Comparison of ENCODE assay signal across 8 cellular contexts in the genomic region with DNA sequence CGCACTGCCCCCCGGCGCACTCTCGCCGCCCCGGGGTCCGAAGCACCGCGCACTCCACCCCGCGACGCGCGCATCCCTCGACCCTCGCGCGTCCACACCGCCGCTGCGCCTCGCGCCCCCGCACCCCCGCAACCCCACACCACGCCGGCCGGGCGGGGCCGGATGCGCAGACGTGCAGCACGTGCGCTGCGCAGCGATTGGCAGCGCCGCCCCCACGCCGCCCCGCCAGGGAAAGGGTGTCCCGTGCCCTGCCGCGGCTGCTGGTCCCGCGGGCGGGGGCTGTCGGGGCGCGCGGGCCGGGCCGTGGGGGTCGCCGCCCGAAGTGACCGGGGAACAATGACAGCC. TPM values are rescaled to one million over a fixed set of nuclear protein-coding genes. Genes with fewer than 3 reads are reported as not detected.
DNase-seq lines count a peak whose midpoint lies in the region; ATAC-seq and TF ChIP-seq lines count a peak whose summit lies in the region.

No MANE protein-coding gene starts in this region.

- peak; percentile 68 to 87 (median 81) for DNase-seq in CD8-positive, alpha-beta memory T cell
- DNase-seq in activated CD8-positive, alpha-beta T cell treated with anti-CD3 and anti-CD28 coated beads, Interleukin-2, amount 10 ng/mL, durations not matched to agents 7 days and 5 days = peak; percentile 79
- DNase-seq in epithelial cell of proximal tubule (ENCODE audit: low read depth) (no peak), neural crest cell (ENCODE audit: low read depth, low spot score) (no peak), KG1 (lab: John Stamatoyannopoulos, UW) (no peak)

- H3K27me3 Mint-ChIP-seq in CD8-positive, alpha-beta memory T cell = no peaks in the 10 kb centered on the region
- peaks cover 2% of the 10 kb centered on the region for H3K27me3 Mint-ChIP-seq in activated CD8-positive, alpha-beta T cell treated with anti-CD3 and anti-CD28 coated beads, Interleukin-2, amount 10 ng/mL, durations not matched to agents 7 days and 5 days (ENCODE audit: low read depth)
- peaks cover 47% of the 10 kb centered on the region for H3K27me3 Mint-ChIP-seq in neural crest cell (ENCODE audit: low read depth)

- H3K27me3 ChIP-seq in CD8-positive, alpha-beta memory T cell (ENCODE audit: insufficient read depth, low read length, poor library complexity, severe bottlenecking) = no peaks in the 10 kb centered on the region
- peaks cover 0 to 3% (median 2%) of the 10 kb centered on the region in 5 donors for H3K27me3 ChIP-seq in subcutaneous abdominal adipose tissue (ENCODE audit: control insufficient read depth in 5 of 5, insufficient read depth in 4 of 5, low read length in 5 of 5)

- peaks cover 0 to 5% (median 0%) of the 10 kb centered on the region in 3 donors for H3K36me3 Mint-ChIP-seq in CD8-positive, alpha-beta memory T cell
- peaks cover 7% of the 10 kb centered on the region for H3K36me3 Mint-ChIP-seq in activated CD8-positive, alpha-beta T cell treated with anti-CD3 and anti-CD28 coated beads, Interleukin-2, amount 10 ng/mL, durations not matched to agents 7 days and 5 days (ENCODE audit: low read depth)
- H3K36me3 Mint-ChIP-seq in neural crest cell (ENCODE audit: low read depth) = no peaks in the 10 kb centered on the region

- no peaks in the 10 kb centered on the region for H3K9me3 ChIP-seq in CD8-positive, alpha-beta memory T cell (ENCODE audit: low read length)
- no peaks in the 10 kb centered on the region for H3K9me3 ChIP-seq in subcutaneous abdominal adipose tissue (ENCODE audit: control insufficient read depth in 5 of 5, low read length in 5 of 5)

- H3K4me3 Mint-ChIP-seq in CD8-positive, alpha-beta memory T cell = peak overlapping the region; percentile 90 to 96 (median 92)
- H3K4me3 Mint-ChIP-seq in activated CD8-positive, alpha-beta T cell treated with anti-CD3 and anti-CD28 coated beads, Interleukin-2, amount 10 ng/mL, durations not matched to agents 7 days and 5 days = peak overlapping the region; percentile 85
- peak overlapping the region; percentile 90 for H3K4me3 Mint-ChIP-seq in neural crest cell

- H3K4me1 ChIP-seq in CD8-positive, alpha-beta memory T cell (ENCODE audit: insufficient read depth, low read length) = peaks cover 35% of the 10 kb centered on the region
- H3K4me1 ChIP-seq in subcutaneous abdominal adipose tissue (ENCODE audit: control insufficient read depth in 5 of 5, insufficient read depth in 5 of 5, low read length in 5 of 5) = peaks cover 1 to 38% (median 25%) of the 10 kb centered on the region in 5 donors

- peak overlapping the region; percentile 86 for H3K27ac ChIP-seq in CD8-positive, alpha-beta memory T cell (ENCODE audit: low read depth, low read length)
- no peak overlapping the region for H3K27ac ChIP-seq in subcutaneous abdominal adipose tissue (ENCODE audit: low read depth, low read length)

- no peaks in the 10 kb centered on the region for H3K36me3 ChIP-seq in CD8-positive, alpha-beta memory T cell (ENCODE audit: insufficient read depth, low read length)
- H3K36me3 ChIP-seq in subcutaneous abdominal adipose tissue (ENCODE audit: control insufficient read depth in 5 of 5, insufficient read depth in 5 of 5, low read length in 5 of 5) = no peaks in the 10 kb centered on the region

- peaks cover 36 to 50% (median 43%) of the 10 kb centered on the region in 3 donors for H3K4me1 Mint-ChIP-seq in CD8-positive, alpha-beta memory T cell
- H3K4me1 Mint-ChIP-seq in activated CD8-positive, alpha-beta T cell treated with anti-CD3 and anti-CD28 coated beads, Interleukin-2, amount 10 ng/mL, durations not matched to agents 7 days and 5 days (ENCODE audit: low read depth) = peaks cover 44% of the 10 kb centered on the region
- peaks cover 22% of the 10 kb centered on the region for H3K4me1 Mint-ChIP-seq in neural crest cell

- ATAC-seq in HG03432 (IDR thresholded peaks at IDR 0.05; ENCODE audit: unreplicated experiment) (peak; percentile 47), HG03469 (IDR thresholded peaks at IDR 0.05; ENCODE audit: unreplicated experiment) (no peak)
- ATAC-seq in activated CD8-positive, alpha-beta T cell treated with anti-CD3 and anti-CD28 coated beads, Interleukin-2, amount 10 ng/mL, durations not matched to agents 7 days and 5 days = peak; percentile 75

- H3K9me3 Mint-ChIP-seq in CD8-positive, alpha-beta memory T cell = no peaks in the 10 kb centered on the region
- H3K9me3 Mint-ChIP-seq in activated CD8-positive, alpha-beta T cell treated with anti-CD3 and anti-CD28 coated beads, Interleukin-2, amount 10 ng/mL, durations not matched to agents 7 days and 5 days (ENCODE audit: insufficient read depth) = no peaks in the 10 kb centered on the region
- no peaks in the 10 kb centered on the region for H3K9me3 Mint-ChIP-seq in neural crest cell

- H3K27ac Mint-ChIP-seq in CD8-positive, alpha-beta memory T cell = peak overlapping the region; percentile 97 to 100 (median 99)
- peak overlapping the region; percentile 96 for H3K27ac Mint-ChIP-seq in activated CD8-positive, alpha-beta T cell treated with anti-CD3 and anti-CD28 coated beads, Interleukin-2, amount 10 ng/mL, durations not matched to agents 7 days and 5 days
- no peak overlapping the region for H3K27ac Mint-ChIP-seq in neural crest cell (ENCODE audit: unreplicated experiment)

- H3K4me3 ChIP-seq in CD8-positive, alpha-beta memory T cell (ENCODE audit: low read length) = peak overlapping the region; percentile 82
- H3K4me3 ChIP-seq in epithelial cell of proximal tubule (ENCODE audit: low read depth, low read length) (peak overlapping the region; percentile 64), subcutaneous abdominal adipose tissue (ENCODE audit: low read depth in 1 of 5, low read length in 5 of 5) (peak overlapping the region in 4 of 5 donors; percentile 67 to 89 (median 74))

- no peak for TF ChIP-seq CTCF in epithelial cell of proximal tubule (conservative IDR thresholded peaks at IDR 0.05; ENCODE audit: low read depth, low read length)
- TF ChIP-seq CTCF in neural crest cell (conservative IDR thresholded peaks at IDR 0.05) = no peak

- CTCF ChIA-PET in CD8-positive, alpha-beta memory T cell (lab: Charles Lee) = interaction anchor here (0.8 to 4.4 kb wide), 5 partner anchors 13 to 73 kb away, joined by 5 to 30 read pairs (median 6); a partner anchor contains a TSS
- CTCF ChIA-PET in activated CD8-positive, alpha-beta T cell treated with anti-CD3 and anti-CD28 coated beads, Interleukin-2, amount 10 ng/mL, durations not matched to agents 7 days and 5 days (lab: Charles Lee) = interaction anchor here (1.0 to 2.0 kb wide), 5 partner anchors 18 to 55 kb away, joined by 3 to 8 read pairs (median 4); no protein-coding TSS in a partner anchor

- peak overlapping the region in 2 of 5 donors; percentile 46 to 69 for H3K9ac ChIP-seq in subcutaneous abdominal adipose tissue (ENCODE audit: low read length in 5 of 5)

- POLR2A ChIA-PET in CD8-positive, alpha-beta memory T cell (lab: Charles Lee) = interaction anchor here (0.5 to 6.0 kb wide), 6 partner anchors 23 to 168 kb away, joined by 3 to 103 read pairs (median 10); a partner anchor contains a TSS
- POLR2A ChIA-PET in activated CD8-positive, alpha-beta T cell treated with anti-CD3 and anti-CD28 coated beads, Interleukin-2, amount 10 ng/mL, durations not matched to agents 7 days and 5 days (lab: Charles Lee) = interaction anchor here (0.8 to 2.9 kb wide), 7 partner anchors 18 to 54 kb away, joined by 5 to 25 read pairs (median 5); a partner anchor contains a TSS

RNA-seq across cellular contexts. Expression of a gene that starts 53.7 kb away (rescaled TPM):
- 1 to 10 TPM; 8.2 to 8.5 TPM for total RNA-seq in CD8-positive, alpha-beta memory T cell
- 3.5 TPM for polyA plus RNA-seq in CD8-positive, alpha-beta memory T cell
- 1 to 10 TPM; 3.9 to 4.1 TPM for total RNA-seq in activated CD8-positive, alpha-beta T cell treated with anti-CD3 and anti-CD28 coated beads, Interleukin-2, amount 10 ng/mL, durations not matched to agents 7 days and 5 days
- 1.6 and 7.6 TPM in 2 replicates for total RNA-seq in epithelial cell of proximal tubule
- 4.9 and 5.2 TPM in 2 replicates for total RNA-seq in neural crest cell

Comparison
In these comparisons a context has a peak if more than half of its experiments do, and no peak if none do; other contexts are left out.
1. DNase-seq: peak in CD8-positive, alpha-beta memory T cell (5 of 5) and activated CD8-positive, alpha-beta T cell treated with anti-CD3 and anti-CD28 coated beads, Interleukin-2, amount 10 ng/mL, durations not matched to agents 7 days and 5 days (single experiment); none in epithelial cell of proximal tubule (single experiment), neural crest cell (single experiment) and KG1 (single experiment).
2. Peak in every context shown above with its lines, with median percentiles within 50 percentile points of each other: H3K4me3 ChIP-seq and H3K4me3 Mint-ChIP-seq.